Comparison of ENCODE assay signal across 12 cellular contexts in genomic region chr17:48484256-48484655, GRCh38. TPM values are rescaled to one million over a fixed set of nuclear protein-coding genes. Genes with fewer than 3 reads are reported as not detected.
DNase-seq lines count a peak whose midpoint lies in the region; ATAC-seq and TF ChIP-seq lines count a peak whose summit lies in the region.
"Had no signal": no experiment of that assay in that cellular context is flagged by ENCODE, and none has a peak within 500 bp of the region (broad histone marks: within the 10 kb centered on the region; RNA-seq: fewer than 3 reads in every experiment).

No MANE protein-coding gene starts in this region.

- H3K36me3 Mint-ChIP-seq in nephron progenitor cell (ENCODE audit: low read depth): no peaks in the 10 kb centered on the region
- H3K36me3 Mint-ChIP-seq in activated CD8-positive, alpha-beta T cell treated with anti-CD3 and anti-CD28 coated beads for 36 hours (ENCODE audit: low read depth): no peaks in the 10 kb centered on the region
- H3K36me3 Mint-ChIP-seq: CD8-positive, alpha-beta T cell; natural killer cell treated with Interleukin-12 subunit alpha and Interleukin-12 subunit beta and Interleukin-15 and Interleukin-18, amount 100 ng/mL, for 72 hours had no signal

- H3K9me3 ChIP-seq in MG63: no peaks in the 10 kb centered on the region
- no peaks in the 10 kb centered on the region for H3K9me3 ChIP-seq in mammary epithelial cell (replicated peaks; ENCODE audit: insufficient read depth, low read length)
- peaks cover 4% of the 10 kb centered on the region for H3K9me3 ChIP-seq in WERI-Rb-1 (ENCODE audit: severe bottlenecking)
- H3K9me3 ChIP-seq: gastroesophageal sphincter had no signal

- H3K27ac ChIP-seq in mammary epithelial cell (ENCODE audit: insufficient read depth, low read depth, low read length): peak overlapping the region; percentile 83
- H3K27ac ChIP-seq in WERI-Rb-1: no peak overlapping the region
- H3K27ac ChIP-seq: gastroesophageal sphincter had no signal

- H3K4me2 ChIP-seq in mammary epithelial cell (ENCODE audit: insufficient read depth, low read depth, low read length): peak overlapping the region; percentile 44

- no peaks in the 10 kb centered on the region for H3K27me3 ChIP-seq in MG63
- H3K27me3 ChIP-seq in mammary epithelial cell (ENCODE audit: insufficient read depth, low read length): no peaks in the 10 kb centered on the region
- H3K27me3 ChIP-seq in WERI-Rb-1 (ENCODE audit: insufficient read depth, low read depth, severe bottlenecking): peaks cover 97% of the 10 kb centered on the region
- H3K27me3 ChIP-seq: gastroesophageal sphincter had no signal

- H4K20me1 ChIP-seq in mammary epithelial cell (ENCODE audit: insufficient read depth, low read length): no peaks in the 10 kb centered on the region

- 61% methylated on average over 3 of the region's 3 CpGs for WGBS in mammary epithelial cell (ENCODE audit: low coverage, missing lambda C conversion rate)

- CTCF ChIA-PET in mammary epithelial cell (lab: Charles Lee; ENCODE audit: low non-redundant PET): no interaction called here
- CTCF ChIA-PET in activated CD8-positive, alpha-beta T cell treated with anti-CD3 and anti-CD28 coated beads for 36 hours (lab: Charles Lee): no interaction called here

- in situ Hi-C loops in mammary epithelial cell (cut with MboI; ENCODE audit: low sequenced_read_pairs in 2 of 2): no loop called here

- H3K79me2 ChIP-seq in mammary epithelial cell (ENCODE audit: insufficient read depth, low read length): no peaks in the 10 kb centered on the region

- peak overlapping the region; percentile 10 for H3K9ac ChIP-seq in mammary epithelial cell (ENCODE audit: insufficient read depth, low read length)

- peak; percentile 89 for DNase-seq in ELR (ENCODE audit: low read depth)
- peak; percentile 54 for DNase-seq in MG63
- no peak for DNase-seq in mammary epithelial cell
- no peak for DNase-seq in nephron progenitor cell
- no peak for DNase-seq in SIG-M5 treated with dmso at 0.1 percent for 504 hours (lab: John Stamatoyannopoulos, UW; ENCODE audit: unreplicated experiment)
- no peak for DNase-seq in WERI-Rb-1
- no peak for DNase-seq in activated CD8-positive, alpha-beta T cell treated with anti-CD3 and anti-CD28 coated beads for 36 hours
- DNase-seq: CD8-positive, alpha-beta T cell; NCI-H69 had no signal

- H3K4me3 ChIP-seq in MG63 (no peak overlapping the region), mammary epithelial cell (replicated peaks in 1 of 3; ENCODE audit: insufficient read depth in 1 of 3, low read depth in 2 of 3, low read length in 3 of 3) (no peak overlapping the region), WERI-Rb-1 (ENCODE audit: low read depth, low read length) (no peak overlapping the region)
- H3K4me3 ChIP-seq: gastroesophageal sphincter had no signal

- no TSS peak for BruUV-seq in mammary epithelial cell (replicated peaks; lab: Mats Ljungman, UMichigan)

- no peaks in the 10 kb centered on the region for H3K9me3 Mint-ChIP-seq in nephron progenitor cell
- no peaks in the 10 kb centered on the region for H3K9me3 Mint-ChIP-seq in activated CD8-positive, alpha-beta T cell treated with anti-CD3 and anti-CD28 coated beads for 36 hours
- H3K9me3 Mint-ChIP-seq: CD8-positive, alpha-beta T cell; natural killer cell treated with Interleukin-12 subunit alpha and Interleukin-12 subunit beta and Interleukin-15 and Interleukin-18, amount 100 ng/mL, for 72 hours had no signal

- no peak for ATAC-seq in activated CD8-positive, alpha-beta T cell treated with anti-CD3 and anti-CD28 coated beads for 36 hours
- ATAC-seq: CD8-positive, alpha-beta T cell; gastroesophageal sphincter; HepG2 had no signal

- H3K4me1 Mint-ChIP-seq in nephron progenitor cell: peaks cover 56% of the 10 kb centered on the region
- peaks cover 20% of the 10 kb centered on the region for H3K4me1 Mint-ChIP-seq in activated CD8-positive, alpha-beta T cell treated with anti-CD3 and anti-CD28 coated beads for 36 hours (ENCODE audit: low read depth)

- dilution Hi-C loops in mammary epithelial cell (cut with HindIII; ENCODE audit: low sequenced_read_pairs): no loop called here

- H3K4me3 Mint-ChIP-seq in nephron progenitor cell: no peak overlapping the region
- H3K4me3 Mint-ChIP-seq in activated CD8-positive, alpha-beta T cell treated with anti-CD3 and anti-CD28 coated beads for 36 hours: no peak overlapping the region
- H3K4me3 Mint-ChIP-seq: CD8-positive, alpha-beta T cell; natural killer cell treated with Interleukin-12 subunit alpha and Interleukin-12 subunit beta and Interleukin-15 and Interleukin-18, amount 100 ng/mL, for 72 hours had no signal

- H3K27me3 Mint-ChIP-seq in nephron progenitor cell (ENCODE audit: low read depth, poor library complexity): peaks cover 21% of the 10 kb centered on the region
- H3K27me3 Mint-ChIP-seq in activated CD8-positive, alpha-beta T cell treated with anti-CD3 and anti-CD28 coated beads for 36 hours: peaks cover 8% of the 10 kb centered on the region
- H3K27me3 Mint-ChIP-seq: natural killer cell treated with Interleukin-12 subunit alpha and Interleukin-12 subunit beta and Interleukin-15 and Interleukin-18, amount 100 ng/mL, for 72 hours had no signal

- TF ChIP-seq CTCF in mammary epithelial cell (conservative IDR thresholded peaks at IDR 0.05 in 1 of 2, IDR thresholded peaks at IDR 0.05 in 1 of 2; ENCODE audit: extremely low read depth in 1 of 2, insufficient read depth in 1 of 2, low read depth in 1 of 2, low read length in 2 of 2) (no peak), nephron progenitor cell (IDR thresholded peaks at IDR 0.05) (no peak), WERI-Rb-1 (IDR thresholded peaks at IDR 0.05; ENCODE audit: low read depth, low read length) (no peak)
- no peak for TF ChIP-seq CTCF in activated CD8-positive, alpha-beta T cell treated with anti-CD3 and anti-CD28 coated beads for 36 hours (IDR thresholded peaks at IDR 0.05)

- intact Hi-C loops in mammary epithelial cell (cut with micrococcal nuclease): loop anchor here (10.0 kb wide), 1 partner anchor 459 kb away; no protein-coding TSS in a partner anchor
- intact Hi-C loops in activated CD8-positive, alpha-beta T cell treated with anti-CD3 and anti-CD28 coated beads for 36 hours (cut with micrococcal nuclease): no loop called here

- H2AFZ ChIP-seq in mammary epithelial cell (ENCODE audit: low read depth, low read length): no peak overlapping the region

- no peaks in the 10 kb centered on the region for H3K36me3 ChIP-seq in MG63
- no peaks in the 10 kb centered on the region for H3K36me3 ChIP-seq in mammary epithelial cell (ENCODE audit: insufficient read depth, low read length)
- no peaks in the 10 kb centered on the region for H3K36me3 ChIP-seq in WERI-Rb-1
- H3K36me3 ChIP-seq: gastroesophageal sphincter had no signal

- POLR2A ChIA-PET in activated CD8-positive, alpha-beta T cell treated with anti-CD3 and anti-CD28 coated beads for 36 hours (lab: Charles Lee): interaction anchor here (0.6 kb wide), 1 partner anchor 9 kb away, joined by 3 read pairs; no protein-coding TSS in a partner anchor

- H3K4me1 ChIP-seq in mammary epithelial cell (ENCODE audit: insufficient read depth, low read length): peaks cover 68% of the 10 kb centered on the region
- H3K4me1 ChIP-seq: gastroesophageal sphincter had no signal

- H3K27ac Mint-ChIP-seq in nephron progenitor cell: peak overlapping the region; percentile 51
- no peak overlapping the region for H3K27ac Mint-ChIP-seq in activated CD8-positive, alpha-beta T cell treated with anti-CD3 and anti-CD28 coated beads for 36 hours
- H3K27ac Mint-ChIP-seq: CD8-positive, alpha-beta T cell had no signal

RNA-seq across cellular contexts. Expression of gene HOXB1, which starts 46.6 kb away (rescaled TPM):
- total RNA-seq in MG63 (2014; rRNA removed; shearing (Covaris generic); ENCODE audit: low replicate concordance): not detected in 2 replicates
- not detected for total RNA-seq in mammary epithelial cell
- not detected for polyA plus RNA-seq in mammary epithelial cell
- not detected for polyA minus RNA-seq in mammary epithelial cell
- total RNA-seq in activated CD8-positive, alpha-beta T cell treated with anti-CD3 and anti-CD28 coated beads for 36 hours: not detected
- total RNA-seq: CD8-positive, alpha-beta T cell; gastroesophageal sphincter; HepG2; natural killer cell treated with Interleukin-12 subunit alpha and Interleukin-12 subunit beta and Interleukin-15 and Interleukin-18, amount 100 ng/mL, for 72 hours had no signal
- polyA plus RNA-seq: HepG2 had no signal

RNA-seq across cellular contexts. Expression of gene SKAP1, which starts 54.2 kb away (rescaled TPM):
- not detected in 2 replicates for total RNA-seq in MG63 (2014; rRNA removed; shearing (Covaris generic); ENCODE audit: low replicate concordance)
- total RNA-seq in mammary epithelial cell: not detected
- polyA plus RNA-seq in mammary epithelial cell: 0.08 TPM
- not detected for polyA minus RNA-seq in mammary epithelial cell
- 10 to 100 TPM; 73.9 to 81.3 TPM for total RNA-seq in activated CD8-positive, alpha-beta T cell treated with anti-CD3 and anti-CD28 coated beads for 36 hours
- total RNA-seq: HepG2 had no signal

Comparison
In these comparisons a context has a peak if more than half of its experiments do, and no peak if none do; other contexts are left out.
1. DNase-seq: peak in ELR (single experiment) and MG63 (single experiment); none in mammary epithelial cell (single experiment), nephron progenitor cell (single experiment), SIG-M5 treated with dmso at 0.1 percent for 504 hours (single experiment), WERI-Rb-1 (single experiment) and activated CD8-positive, alpha-beta T cell treated with anti-CD3 and anti-CD28 coated beads for 36 hours (single experiment).
2. RNA of gene SKAP1, which starts 54.2 kb away (total RNA-seq): 73.9 to 81.3 TPM in activated CD8-positive, alpha-beta T cell treated with anti-CD3 and anti-CD28 coated beads for 36 hours; not detected in MG63 and not detected in mammary epithelial cell; every median in the first group is over 10 times any median in the second.